21 cellular contexts compared by ENCODE assay signal in genomic region chr1:86832409-86832808, GRCh38.
DNase-seq lines count a peak whose midpoint lies in the region; ATAC-seq and TF ChIP-seq lines count a peak whose summit lies in the region.
"Had no signal": no experiment of that assay in that cellular context is flagged by ENCODE, and none has a peak within 500 bp of the region (broad histone marks: within the 10 kb centered on the region; RNA-seq: fewer than 3 reads in every experiment).

No MANE protein-coding gene starts in this region.

- no peak for TF ChIP-seq EP300 in SK-N-SH (IDR thresholded peaks at IDR 0.05; ENCODE audit: borderline replicate concordance in 1 of 2, low read depth in 1 of 2, low read length in 1 of 2)

- no peaks in the 10 kb centered on the region for H3F3A ChIP-seq in SK-N-SH (replicated peaks; ENCODE audit: insufficient read depth)

- H4K20me1 ChIP-seq in SK-N-SH (ENCODE audit: insufficient read depth) (no peaks in the 10 kb centered on the region), OCI-LY3 (ENCODE audit: insufficient read depth, low read length) (no peaks in the 10 kb centered on the region)
- H4K20me1 ChIP-seq: BLaER1 had no signal

- H3K36me3 ChIP-seq in SK-N-SH (replicated peaks in 1 of 2; ENCODE audit: control insufficient read depth in 1 of 2, insufficient read depth in 2 of 2, low read length in 1 of 2) (no peaks in the 10 kb centered on the region), OCI-LY3 (replicated peaks; ENCODE audit: low read depth, low read length) (no peaks in the 10 kb centered on the region)
- H3K36me3 ChIP-seq: BLaER1 had no signal

- H3K9me2 ChIP-seq in SK-N-SH: no peaks in the 10 kb centered on the region

- no peaks in the 10 kb centered on the region for H3K9me3 ChIP-seq in SK-N-SH
- no peaks in the 10 kb centered on the region for H3K9me3 ChIP-seq in OCI-LY3 (ENCODE audit: insufficient read depth, low read length)
- H3K9me3 ChIP-seq: A549, BLaER1 had no signal

- H3K4me2 ChIP-seq in SK-N-SH: no peak overlapping the region
- H3K4me2 ChIP-seq in OCI-LY3 (ENCODE audit: low read length): peak overlapping the region; percentile 73
- H3K4me2 ChIP-seq: BLaER1 had no signal

- DNase-seq in SK-N-SH (no peak), islet precursor cell (peak; percentile 5), T-helper 2 cell (no peak), GM20000 (ENCODE audit: low spot score) (no peak)
- DNase-seq: AML-193; CD4-positive, alpha-beta memory T cell; DMS153; DMS79; GM23248; H7; IMR-90 had no signal

- ATAC-seq in SK-N-SH treated with all-trans-retinoic acid at 6 μM for 48 hours (no peak), HG02623 (IDR thresholded peaks at IDR 0.05; ENCODE audit: unreplicated experiment) (no peak), HG03571 (IDR thresholded peaks at IDR 0.05; ENCODE audit: unreplicated experiment) (no peak)
- ATAC-seq: HCT116, K562 had no signal

- CTCF ChIA-PET in SK-N-SH (lab: Yijun Ruan, JAX): interaction anchor here (1.0 to 4.2 kb wide), 4 partner anchors 133 to 262 kb away, joined by 4 to 78 read pairs (median 6); no protein-coding TSS in a partner anchor

- no peak overlapping the region for H3K4me3 ChIP-seq in SK-N-SH (ENCODE audit: low read depth in 2 of 2, low read length in 1 of 2)
- H3K4me3 ChIP-seq in OCI-LY3 (ENCODE audit: low read length): peak overlapping the region; percentile 55
- H3K4me3 ChIP-seq: A549, BLaER1, GM12878, GM23248, K562 had no signal

- H2AFZ ChIP-seq in SK-N-SH (ENCODE audit: low read depth) (0 out of 2 replicates have a peak overlapping the region, but pooled peaks have one; percentile 17), OCI-LY3 (ENCODE audit: low read depth, low read length) (peak overlapping the region; percentile 18; the same call in 1 of the 2 replicates)
- H2AFZ ChIP-seq: GM23248 had no signal

- H3K27ac ChIP-seq in SK-N-SH (ENCODE audit: low read depth in 2 of 2, low read length in 1 of 2): no peak overlapping the region; a peak in 1 of 4 replicates
- H3K27ac ChIP-seq in OCI-LY3 (ENCODE audit: low read length): peak overlapping the region; percentile 29; the same call in 1 of the 2 replicates
- H3K27ac ChIP-seq: 22Rv1, A549, BLaER1, GM23248 had no signal

- H3K4me1 ChIP-seq in SK-N-SH (ENCODE audit: control insufficient read depth in 1 of 2, insufficient read depth in 2 of 2, low read depth in 1 of 2, low read length in 1 of 2) (no peaks in the 10 kb centered on the region), OCI-LY3 (ENCODE audit: low read length) (peaks cover 25% of the 10 kb centered on the region)

- H3K9ac ChIP-seq in SK-N-SH (no peak overlapping the region), OCI-LY3 (ENCODE audit: low read length) (peak overlapping the region; percentile 35)
- H3K9ac ChIP-seq: BLaER1, GM23248 had no signal

- TF ChIP-seq RAD21 in SK-N-SH (IDR thresholded peaks at IDR 0.05; ENCODE audit: low read length): no peak

- 100% methylated on average over 2 of the region's 2 CpGs for WGBS in SK-N-SH (ENCODE audit: low lambda C conversion rate)

- H3K79me2 ChIP-seq in SK-N-SH (ENCODE audit: insufficient read depth): no peaks in the 10 kb centered on the region
- H3K79me2 ChIP-seq in OCI-LY3 (ENCODE audit: low read length): no peaks in the 10 kb centered on the region

- H3K27me3 ChIP-seq in SK-N-SH (ENCODE audit: insufficient read depth) (no peaks in the 10 kb centered on the region), OCI-LY3 (ENCODE audit: low read depth, low read length) (no peaks in the 10 kb centered on the region)
- H3K27me3 ChIP-seq: BLaER1 had no signal

- TF ChIP-seq CTCF in SK-N-SH (IDR thresholded peaks at IDR 0.05) (no peak), OCI-LY3 (IDR thresholded peaks at IDR 0.05; ENCODE audit: low read depth, low read length) (no peak), GM20000 (IDR thresholded peaks at IDR 0.05; ENCODE audit: extremely low read depth, missing control alignments) (no peak)

- POLR2A ChIA-PET in SK-N-SH (lab: Yijun Ruan, JAX): no interaction called here

TF ChIP-seq in SK-N-SH, 30 proteins besides CTCF, POLR2A, EP300 and RAD21 (continues in another document):
- TF ChIP-seq NFIC (IDR thresholded peaks at IDR 0.05; ENCODE audit: borderline replicate concordance): no peak
- TF ChIP-seq JUND (IDR thresholded peaks at IDR 0.05): no peak
- TF ChIP-seq YY1 (IDR thresholded peaks at IDR 0.05; ENCODE audit: low read depth): no peak
- TF ChIP-seq REST (IDR thresholded peaks at IDR 0.05; ENCODE audit: low read depth, low read length): no peak
- TF ChIP-seq FOXM1 (IDR thresholded peaks at IDR 0.05; ENCODE audit: low read depth): no peak
- no peak for TF ChIP-seq TEAD4 (IDR thresholded peaks at IDR 0.05; ENCODE audit: borderline replicate concordance, insufficient read depth)
- TF ChIP-seq TAF1 (IDR thresholded peaks at IDR 0.05; ENCODE audit: borderline replicate concordance, low read depth, low read length): no peak

TF ChIP-seq in SK-N-SH treated with all-trans-retinoic acid at 6 μM for 48 hours, 23 proteins besides CTCF, POLR2A, EP300 and RAD21 (continues in another document):
- TF ChIP-seq ZNF565 (CRISPR knock-in tag; conservative IDR thresholded peaks at IDR 0.05; ENCODE audit: low read depth): no peak
- no peak for TF ChIP-seq OSR1 (CRISPR knock-in tag; IDR thresholded peaks at IDR 0.05)
- TF ChIP-seq ISL1 (CRISPR knock-in tag; IDR thresholded peaks at IDR 0.05): no peak
- no peak for TF ChIP-seq ZNF70 (CRISPR knock-in tag; IDR thresholded peaks at IDR 0.05)
- no peak for TF ChIP-seq CSDC2 (CRISPR knock-in tag; IDR thresholded peaks at IDR 0.05)
- TF ChIP-seq ESRRG (CRISPR knock-in tag; IDR thresholded peaks at IDR 0.05): no peak
- TF ChIP-seq CSRNP3 (CRISPR knock-in tag; IDR thresholded peaks at IDR 0.05): no peak
- no peak for TF ChIP-seq ZC3H10 (CRISPR knock-in tag; IDR thresholded peaks at IDR 0.05)
- TF ChIP-seq ZNF8 (CRISPR knock-in tag; IDR thresholded peaks at IDR 0.05): no peak
- no peak for TF ChIP-seq POU6F1 (CRISPR knock-in tag; IDR thresholded peaks at IDR 0.05; ENCODE audit: borderline replicate concordance, low read depth)
- TF ChIP-seq TCF4 (CRISPR knock-in tag; IDR thresholded peaks at IDR 0.05; ENCODE audit: borderline replicate concordance): no peak
- TF ChIP-seq BACH2 (CRISPR knock-in tag; IDR thresholded peaks at IDR 0.05; ENCODE audit: borderline replicate concordance): no peak
- TF ChIP-seq ZFP3 (CRISPR knock-in tag; IDR thresholded peaks at IDR 0.05): no peak
- no peak for TF ChIP-seq TOX (CRISPR knock-in tag; IDR thresholded peaks at IDR 0.05; ENCODE audit: borderline replicate concordance)
- TF ChIP-seq ARNTL (CRISPR knock-in tag; IDR thresholded peaks at IDR 0.05; ENCODE audit: borderline replicate concordance, low read depth): no peak
- no peak for TF ChIP-seq ZFP30 (CRISPR knock-in tag; IDR thresholded peaks at IDR 0.05)
- TF ChIP-seq, protein P1, sequence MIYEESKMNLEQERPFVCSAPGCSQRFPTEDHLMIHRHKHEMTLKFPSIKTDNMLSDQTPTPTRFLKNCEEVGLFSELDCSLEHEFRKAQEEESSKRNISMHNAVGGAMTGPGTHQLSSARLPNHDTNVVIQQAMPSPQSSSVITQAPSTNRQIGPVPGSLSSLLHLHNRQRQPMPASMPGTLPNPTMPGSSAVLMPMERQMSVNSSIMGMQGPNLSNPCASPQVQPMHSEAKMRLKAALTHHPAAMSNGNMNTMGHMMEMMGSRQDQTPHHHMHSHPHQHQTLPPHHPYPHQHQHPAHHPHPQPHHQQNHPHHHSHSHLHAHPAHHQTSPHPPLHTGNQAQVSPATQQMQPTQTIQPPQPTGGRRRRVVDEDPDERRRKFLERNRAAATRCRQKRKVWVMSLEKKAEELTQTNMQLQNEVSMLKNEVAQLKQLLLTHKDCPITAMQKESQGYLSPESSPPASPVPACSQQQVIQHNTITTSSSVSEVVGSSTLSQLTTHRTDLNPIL (CRISPR knock-in tag; IDR thresholded peaks at IDR 0.05; ENCODE audit: low read depth): no peak
